17 cellular contexts compared by ENCODE assay signal in the genomic region with DNA sequence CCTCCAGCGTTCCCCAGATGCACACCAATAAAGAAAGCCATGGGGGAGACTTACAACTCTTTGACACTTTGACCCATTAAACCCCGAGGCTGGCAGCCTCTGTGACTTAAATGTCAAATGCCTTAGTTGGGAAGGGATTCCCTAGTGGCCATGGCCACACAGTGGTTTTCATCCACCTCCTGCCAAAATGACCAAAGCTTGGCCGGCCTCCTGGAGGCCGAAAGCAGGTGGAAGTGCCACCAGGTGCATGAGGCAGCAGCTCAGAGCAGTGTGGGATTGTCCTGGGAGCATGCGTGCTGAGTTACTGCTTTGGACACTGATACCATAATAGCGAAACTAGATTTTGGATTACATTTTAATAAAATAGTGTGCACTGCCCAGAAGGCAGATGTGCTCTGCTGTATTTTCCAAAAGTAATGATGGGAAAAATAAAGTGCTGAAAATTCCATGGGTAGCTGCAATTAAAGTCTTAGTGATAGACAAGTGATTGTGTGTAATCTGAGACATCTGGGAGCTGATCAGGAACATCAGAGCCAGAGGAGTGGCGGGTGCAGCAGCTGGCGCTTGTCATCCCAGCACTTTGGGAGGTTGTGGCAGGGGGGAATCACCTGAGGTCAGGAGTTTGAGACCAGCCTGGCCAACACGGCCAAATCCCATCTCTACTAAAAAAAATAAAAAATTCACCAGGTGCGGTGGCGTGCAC. TPM values are rescaled to one million over a fixed set of nuclear protein-coding genes. Genes with fewer than 3 reads are reported as not detected.
DNase-seq lines count a peak whose midpoint lies in the region; FAIRE-seq and TF ChIP-seq lines count a peak whose summit lies in the region.
"Had no signal": no experiment of that assay in that cellular context is flagged by ENCODE, and none has a peak within 500 bp of the region (broad histone marks: within the 10 kb centered on the region; RNA-seq: fewer than 3 reads in every experiment).

No MANE protein-coding gene starts in this region.

- H3K4me3 ChIP-seq in HEK293 (ENCODE audit: low read depth, low read length) (no peak overlapping the region), sigmoid colon (no peak overlapping the region), trophoblast cell (ENCODE audit: low read depth, low read length) (no peak overlapping the region)
- H3K4me3 ChIP-seq: SJCRH30 had no signal

- no peak overlapping the region for H3K18ac ChIP-seq in trophoblast cell (ENCODE audit: low read length)

- H2BK120ac ChIP-seq in trophoblast cell (ENCODE audit: insufficient read depth, low read length, poor library complexity): no peak overlapping the region

- no peak for TF ChIP-seq EP300 in sigmoid colon (IDR thresholded peaks at IDR 0.05)

- H3K79me1 ChIP-seq in trophoblast cell (ENCODE audit: low read length): no peaks in the 10 kb centered on the region

- H3K14ac ChIP-seq in trophoblast cell (ENCODE audit: low read length): no peak overlapping the region

- no peaks in the 10 kb centered on the region for H3K9me3 ChIP-seq in HEK293 (ENCODE audit: control insufficient read depth, insufficient read depth, low read depth, low read length)
- no peaks in the 10 kb centered on the region for H3K9me3 ChIP-seq in sigmoid colon
- H3K9me3 ChIP-seq in trophoblast cell (ENCODE audit: insufficient read depth, low read depth, low read length): no peaks in the 10 kb centered on the region
- H3K9me3 ChIP-seq: SJCRH30 had no signal

- H3K36me3 ChIP-seq in HEK293 (ENCODE audit: control insufficient read depth in 2 of 2, insufficient read depth in 1 of 2, low read length in 2 of 2) (peaks cover 3 to 83% of the 10 kb centered on the region in 2 experiments; a peak in 2 of 3 replicates), sigmoid colon (peaks cover 23 to 96% (median 46%) of the 10 kb centered on the region in 4 donors), trophoblast cell (ENCODE audit: control insufficient read depth in 1 of 2, insufficient read depth in 2 of 2, low read length in 2 of 2) (peaks cover 46 to 50% of the 10 kb centered on the region in 2 experiments)

- H3K4me2 ChIP-seq in trophoblast cell (ENCODE audit: low read length): no peak overlapping the region
- H3K4me2 ChIP-seq: KMS-11 had no signal

- no peak overlapping the region for H2AFZ ChIP-seq in trophoblast cell (ENCODE audit: insufficient read depth, low read length, poor library complexity)

- no peak for FAIRE-seq in urothelium cell line (lab: Jason Lieb, UNC)
- FAIRE-seq: G401.6, GM12892 had no signal

- TF ChIP-seq POLR2A in sigmoid colon (IDR thresholded peaks at IDR 0.05): no peak

- H3K9ac ChIP-seq in trophoblast cell (ENCODE audit: low read length): no peak overlapping the region
- H3K9ac ChIP-seq: KMS-11 had no signal

- intact Hi-C loops in sigmoid colon (cut with DNase I): no loop called here

- H3K4me1 ChIP-seq in HEK293 (ENCODE audit: control insufficient read depth, insufficient read depth, low read length): no peaks in the 10 kb centered on the region
- H3K4me1 ChIP-seq in sigmoid colon: no peaks in the 10 kb centered on the region
- peaks cover 0 to 6% of the 10 kb centered on the region in 2 experiments for H3K4me1 ChIP-seq in trophoblast cell (ENCODE audit: control insufficient read depth in 1 of 2, insufficient read depth in 2 of 2, low read length in 2 of 2)

- H2BK12ac ChIP-seq in trophoblast cell (ENCODE audit: low read length): no peak overlapping the region

- H3K27me3 ChIP-seq in sigmoid colon: no peaks in the 10 kb centered on the region
- no peaks in the 10 kb centered on the region for H3K27me3 ChIP-seq in trophoblast cell (ENCODE audit: insufficient read depth, low read length)
- H3K27me3 ChIP-seq: SJCRH30 had no signal

- H2BK5ac ChIP-seq in trophoblast cell (ENCODE audit: low read depth, low read length, poor library complexity): no peak overlapping the region

- CTCF ChIA-PET in HEK293 (lab: Yijun Ruan, JAX): interaction anchor here (0.6 kb wide), 1 partner anchor 284 kb away, joined by 3 read pairs; no protein-coding TSS in a partner anchor

- peak; percentile 7 for DNase-seq in NCI-H82 (lab: John Stamatoyannopoulos, UW)
- no peak for DNase-seq in NCI-H82 treated with DMSO at 0.1 percent for 48 hours (lab: John Stamatoyannopoulos, UW; ENCODE audit: unreplicated experiment)
- no peak for DNase-seq in epithelial cell of prostate (ENCODE audit: low read depth, low spot score)
- peak; percentile 35 for DNase-seq in sigmoid colon
- DNase-seq in C1 segment of cervical spinal cord (lab: John Stamatoyannopoulos, UW): no peak
- DNase-seq in urothelium cell line (ENCODE audit: low spot score): no peak
- no peak for DNase-seq in trophoblast cell
- DNase-seq: DMS79 treated with DMSO at 0.1 percent for 48 hours, MM.1S, NCI-H1105, NCI-H1694 treated with DMSO at 0.1 percent for 48 hours, NCI-H510A, SJCRH30 had no signal

- POLR2A ChIA-PET in HEK293 (lab: Yijun Ruan, JAX): no interaction called here

- no peak overlapping the region for H2AK5ac ChIP-seq in trophoblast cell (ENCODE audit: low read length)

- no peak overlapping the region for H4K12ac ChIP-seq in trophoblast cell (ENCODE audit: low read depth, low read length)

- H4K91ac ChIP-seq in trophoblast cell (ENCODE audit: low read depth, low read length): no peak overlapping the region

- H3K4ac ChIP-seq in trophoblast cell (ENCODE audit: low read depth, low read length): no peak overlapping the region

- H3K27ac ChIP-seq in HEK293 (ENCODE audit: extremely low read depth, low read depth, low read length): no peak overlapping the region
- peak overlapping the region; percentile 100 for H3K27ac ChIP-seq in epithelial cell of prostate
- H3K27ac ChIP-seq in sigmoid colon: no peak overlapping the region
- no peak overlapping the region for H3K27ac ChIP-seq in trophoblast cell (ENCODE audit: low read depth, low read length)
- H3K27ac ChIP-seq: KMS-11, SJCRH30 had no signal

- no peaks in the 10 kb centered on the region for H3K79me2 ChIP-seq in trophoblast cell (ENCODE audit: control insufficient read depth, insufficient read depth, low read length, poor library complexity)

- TF ChIP-seq CTCF in HEK293 (tag by site-specific recombination; IDR thresholded peaks at IDR 0.05): no peak
- TF ChIP-seq CTCF in sigmoid colon (IDR thresholded peaks at IDR 0.05): no peak

- WGBS in sigmoid colon, 2 donors: 81 to 88% methylated on average over 11 of the region's 11 CpGs
- no CpG with 5 or more reads among the region's 11 CpGs for WGBS in trophoblast cell (ENCODE audit: extremely low coverage, insufficient coverage, insufficient read length)

- no peak overlapping the region for H4K8ac ChIP-seq in trophoblast cell (ENCODE audit: low read depth, low read length)

- no peak overlapping the region for H3K23ac ChIP-seq in trophoblast cell (ENCODE audit: low read length)

TF ChIP-seq in HEK293, 187 proteins besides CTCF, POLR2A, EP300 and RAD21:
- no peak for TF ChIP-seq ZNF658 (tag by site-specific recombination; IDR thresholded peaks at IDR 0.05)
- TF ChIP-seq, protein P1, sequence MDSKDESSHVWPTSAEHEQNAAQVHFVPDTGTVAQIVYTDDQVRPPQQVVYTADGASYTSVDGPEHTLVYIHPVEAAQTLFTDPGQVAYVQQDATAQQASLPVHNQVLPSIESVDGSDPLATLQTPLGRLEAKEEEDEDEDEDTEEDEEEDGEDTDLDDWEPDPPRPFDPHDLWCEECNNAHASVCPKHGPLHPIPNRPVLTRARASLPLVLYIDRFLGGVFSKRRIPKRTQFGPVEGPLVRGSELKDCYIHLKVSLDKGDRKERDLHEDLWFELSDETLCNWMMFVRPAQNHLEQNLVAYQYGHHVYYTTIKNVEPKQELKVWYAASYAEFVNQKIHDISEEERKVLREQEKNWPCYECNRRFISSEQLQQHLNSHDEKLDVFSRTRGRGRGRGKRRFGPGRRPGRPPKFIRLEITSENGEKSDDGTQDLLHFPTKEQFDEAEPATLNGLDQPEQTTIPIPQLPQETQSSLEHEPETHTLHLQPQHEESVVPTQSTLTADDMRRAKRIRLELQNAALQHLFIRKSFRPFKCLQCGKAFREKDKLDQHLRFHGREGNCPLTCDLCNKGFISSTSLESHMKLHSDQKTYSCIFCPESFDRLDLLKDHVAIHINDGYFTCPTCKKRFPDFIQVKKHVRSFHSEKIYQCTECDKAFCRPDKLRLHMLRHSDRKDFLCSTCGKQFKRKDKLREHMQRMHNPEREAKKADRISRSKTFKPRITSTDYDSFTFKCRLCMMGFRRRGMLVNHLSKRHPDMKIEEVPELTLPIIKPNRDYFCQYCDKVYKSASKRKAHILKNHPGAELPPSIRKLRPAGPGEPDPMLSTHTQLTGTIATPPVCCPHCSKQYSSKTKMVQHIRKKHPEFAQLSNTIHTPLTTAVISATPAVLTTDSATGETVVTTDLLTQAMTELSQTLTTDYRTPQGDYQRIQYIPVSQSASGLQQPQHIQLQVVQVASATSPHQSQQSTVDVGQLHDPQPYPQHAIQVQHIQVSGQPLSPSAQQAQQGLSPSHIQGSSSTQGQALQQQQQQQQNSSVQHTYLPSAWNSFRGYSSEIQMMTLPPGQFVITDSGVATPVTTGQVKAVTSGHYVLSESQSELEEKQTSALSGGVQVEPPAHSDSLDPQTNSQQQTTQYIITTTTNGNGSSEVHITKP (tag by site-specific recombination; IDR thresholded peaks at IDR 0.05): 0 out of 2 replicates have a peak, but pooled peaks have one; percentile 12
TF ChIP-seq in HEK293: peak in this region for 1.

RNA-seq across cellular contexts. Expression of a gene that starts 39.8 kb away (rescaled TPM):
- total RNA-seq in sigmoid colon: 10 to 100 TPM; 15.0 to 22.7 (median 17.2) TPM
- polyA plus RNA-seq in sigmoid colon: 10 to 100 TPM; 13.8 to 19.0 (median 16.6) TPM
- polyA plus RNA-seq in trophoblast cell (2013): 10.9 and 11.0 TPM in 2 replicates

Comparison
In these comparisons a context has a peak if more than half of its experiments do, and no peak if none do; other contexts are left out.
1. DNase-seq: peak in NCI-H82 (single experiment) and sigmoid colon (single experiment); none in NCI-H82 treated with DMSO at 0.1 percent for 48 hours (single experiment), epithelial cell of prostate (single experiment), C1 segment of cervical spinal cord (0 of 14), urothelium cell line (single experiment) and trophoblast cell (0 of 2).